27 cellular contexts compared by ENCODE assay signal in genomic region chr7:25908154-25908948, GRCh38.
DNase-seq lines count a peak whose midpoint lies in the region; ATAC-seq and TF ChIP-seq lines count a peak whose summit lies in the region.
"Had no signal": no experiment of that assay in that cellular context is flagged by ENCODE, and none has a peak within 500 bp of the region (broad histone marks: within the 10 kb centered on the region; RNA-seq: fewer than 3 reads in every experiment).

No MANE protein-coding gene starts in this region.

- H3K27me3 Mint-ChIP-seq in activated naive CD8-positive, alpha-beta T cell treated with anti-CD3 and anti-CD28 coated beads, Interleukin-2, amount 50 U/mL, for 24 hours = peaks cover 3% of the 10 kb centered on the region
- no peaks in the 10 kb centered on the region for H3K27me3 Mint-ChIP-seq in activated naive CD8-positive, alpha-beta T cell treated with anti-CD3 and anti-CD28 coated beads for 36 hours

- H3K4me3 ChIP-seq in epithelial cell of esophagus (ENCODE audit: low read length) = no peak overlapping the region
- H3K4me3 ChIP-seq: BLaER1 treated with 17β-estradiol and CSF1 and Interleukin-3, amounts not matched to agents 10 nM and 100 nM; GM23248; K562 had no signal

- peaks cover 4% of the 10 kb centered on the region for H3K4me1 Mint-ChIP-seq in activated naive CD8-positive, alpha-beta T cell treated with anti-CD3 and anti-CD28 coated beads, Interleukin-2, amount 50 U/mL, for 24 hours
- peaks cover 6% of the 10 kb centered on the region for H3K4me1 Mint-ChIP-seq in activated naive CD8-positive, alpha-beta T cell treated with anti-CD3 and anti-CD28 coated beads for 36 hours
- H3K4me1 Mint-ChIP-seq: CD4-positive, alpha-beta memory T cell; T-cell had no signal

- DNase-seq in activated naive CD8-positive, alpha-beta T cell treated with anti-CD3 and anti-CD28 coated beads, Interleukin-2, amount 50 U/mL, for 24 hours = no peak
- DNase-seq in activated naive CD8-positive, alpha-beta T cell treated with anti-CD3 and anti-CD28 coated beads for 36 hours = no peak
- DNase-seq in MV-4-11 (lab: John Stamatoyannopoulos, UW) = peak; percentile 56
- DNase-seq in epithelial cell of esophagus (ENCODE audit: low read depth) = peak; percentile 34
- DNase-seq in kidney tubule cell (ENCODE audit: low spot score) = no peak
- no peak for DNase-seq in GM20000 (ENCODE audit: low spot score)
- DNase-seq: AML-193; CD4-positive, alpha-beta memory T cell; DMS 273 treated with DMSO at 0.1 percent for 48 hours; DMS79; EL; GDM1; GM23248; H9; HFFc6; NCI-H1105 treated with DMSO at 0.1 percent for 48 hours; NCI-H146; NCI-H1930; NCI-H2107; NCI-H446 treated with DMSO at 0.1 percent for 48 hours; NCI-H526; SHP77; T-cell had no signal

- no peaks in the 10 kb centered on the region for H3K9me3 Mint-ChIP-seq in activated naive CD8-positive, alpha-beta T cell treated with anti-CD3 and anti-CD28 coated beads, Interleukin-2, amount 50 U/mL, for 24 hours
- H3K9me3 Mint-ChIP-seq in activated naive CD8-positive, alpha-beta T cell treated with anti-CD3 and anti-CD28 coated beads for 36 hours = no peaks in the 10 kb centered on the region
- H3K9me3 Mint-ChIP-seq: CD4-positive, alpha-beta memory T cell; H9; HFFc6; T-cell had no signal

- peak; percentile 54 for ATAC-seq in activated naive CD8-positive, alpha-beta T cell treated with anti-CD3 and anti-CD28 coated beads, Interleukin-2, amount 50 U/mL, for 24 hours
- no peak for ATAC-seq in GM19351 (IDR thresholded peaks at IDR 0.05; ENCODE audit: unreplicated experiment)
- ATAC-seq: K562, Panc1, T-cell had no signal

- no peak overlapping the region for H3K27ac Mint-ChIP-seq in activated naive CD8-positive, alpha-beta T cell treated with anti-CD3 and anti-CD28 coated beads, Interleukin-2, amount 50 U/mL, for 24 hours
- H3K27ac Mint-ChIP-seq in activated naive CD8-positive, alpha-beta T cell treated with anti-CD3 and anti-CD28 coated beads for 36 hours = no peak overlapping the region
- H3K27ac Mint-ChIP-seq: H9, HFFc6, T-cell had no signal

- TF ChIP-seq CTCF in epithelial cell of esophagus (IDR thresholded peaks at IDR 0.05; ENCODE audit: insufficient read depth, low read depth, low read length, missing control alignments) (no peak), GM20000 (IDR thresholded peaks at IDR 0.05; ENCODE audit: extremely low read depth, missing control alignments) (no peak)

- no peaks in the 10 kb centered on the region for H3K36me3 Mint-ChIP-seq in activated naive CD8-positive, alpha-beta T cell treated with anti-CD3 and anti-CD28 coated beads, Interleukin-2, amount 50 U/mL, for 24 hours (ENCODE audit: low read depth)
- no peaks in the 10 kb centered on the region for H3K36me3 Mint-ChIP-seq in activated naive CD8-positive, alpha-beta T cell treated with anti-CD3 and anti-CD28 coated beads for 36 hours
- H3K36me3 Mint-ChIP-seq: CD4-positive, alpha-beta memory T cell; T-cell had no signal

- no peak overlapping the region for H3K4me3 Mint-ChIP-seq in activated naive CD8-positive, alpha-beta T cell treated with anti-CD3 and anti-CD28 coated beads, Interleukin-2, amount 50 U/mL, for 24 hours
- H3K4me3 Mint-ChIP-seq in activated naive CD8-positive, alpha-beta T cell treated with anti-CD3 and anti-CD28 coated beads for 36 hours = no peak overlapping the region
- H3K4me3 Mint-ChIP-seq: CD4-positive, alpha-beta memory T cell; H9; HFFc6; T-cell had no signal

Comparison
In these comparisons a context has a peak if more than half of its experiments do, and no peak if none do; other contexts are left out.
1. DNase-seq: peak in MV-4-11 (single experiment) and epithelial cell of esophagus (single experiment); none in activated naive CD8-positive, alpha-beta T cell treated with anti-CD3 and anti-CD28 coated beads, Interleukin-2, amount 50 U/mL, for 24 hours (single experiment), activated naive CD8-positive, alpha-beta T cell treated with anti-CD3 and anti-CD28 coated beads for 36 hours (single experiment), kidney tubule cell (single experiment) and GM20000 (single experiment).